ENCODE assay signal across 15 cellular contexts in genomic region chr3:102036015-102036414, GRCh38.
DNase-seq lines count a peak whose midpoint lies in the region; ATAC-seq, FAIRE-seq and TF ChIP-seq lines count a peak whose summit lies in the region.
"Had no signal": no experiment of that assay in that cellular context is flagged by ENCODE, and none has a peak within 500 bp of the region (broad histone marks: within the 10 kb centered on the region; RNA-seq: fewer than 3 reads in every experiment).

No MANE protein-coding gene starts in this region.

- H3K79me2 ChIP-seq in GM12878 (ENCODE audit: control insufficient read depth, insufficient read depth, low read length) (no peaks in the 10 kb centered on the region), HepG2 (ENCODE audit: insufficient read depth, low read length) (no peaks in the 10 kb centered on the region)

- CTCF ChIA-PET in GM12878 (lab: Yijun Ruan, JAX) = interaction anchor here (1.0 to 2.7 kb wide), 2 partner anchors 189 to 227 kb away, joined by 3 to 19 read pairs; no protein-coding TSS in a partner anchor
- CTCF ChIA-PET in HepG2 (lab: Yijun Ruan, JAX; ENCODE audit: low intra/inter-chr PET ratio, low total read pairs) = no interaction called here

- in situ Hi-C loops in GM12878 (cut with MboI) (no loop called here), HepG2 (cut with HindIII; ENCODE audit: extremely low pct_ligation_motif_present, low pct_unique_long_range_greater_than_20kb) (no loop called here), HAP-1 (cut with MboI; ENCODE audit: low sequenced_read_pairs) (no loop called here)

- H3K9ac ChIP-seq in GM12878 (ENCODE audit: control insufficient read depth, insufficient read depth, low read length) (no peak overlapping the region), HepG2 (ENCODE audit: insufficient read depth, low read depth, low read length) (no peak overlapping the region)
- H3K9ac ChIP-seq: BLaER1 treated with 17β-estradiol and CSF1 and Interleukin-3, amounts not matched to agents 10 nM and 100 nM had no signal

- H3K4me3 ChIP-seq in GM12878 (no peak overlapping the region), HepG2 (replicated peaks in 1 of 3; ENCODE audit: insufficient read depth in 1 of 3, low read depth in 2 of 3, low read length in 3 of 3) (no peak overlapping the region), HAP-1 (no peak overlapping the region)
- H3K4me3 ChIP-seq: BLaER1 treated with 17β-estradiol and CSF1 and Interleukin-3, amounts not matched to agents 10 nM and 100 nM; skin epidermis had no signal

- TF ChIP-seq CTCF in GM12878 (IDR thresholded peaks at IDR 0.05 in 2 of 3, conservative IDR thresholded peaks at IDR 0.05 in 1 of 3; ENCODE audit: control insufficient read depth in 2 of 3, extremely low read depth in 1 of 3, insufficient read depth in 1 of 3, low read depth in 3 of 3, low read length in 3 of 3) (no peak), HepG2 (CRISPR knock-in tag; IDR thresholded peaks at IDR 0.05) (no peak)

- H3K4me1 ChIP-seq in GM12878 (ENCODE audit: control insufficient read depth, insufficient read depth, low read length) (peaks cover 52% of the 10 kb centered on the region), HepG2 (ENCODE audit: insufficient read depth, low read length) (no peaks in the 10 kb centered on the region), HAP-1 (no peaks in the 10 kb centered on the region)

- SMC1A ChIA-PET in GM12878 (lab: Charles Lee; ENCODE audit: uncharacterized antibody, unreplicated experiment) = interaction anchor here (0.9 to 10.4 kb wide), 23 partner anchors 11 to 222 kb away, joined by 3 to 145 read pairs (median 5); no protein-coding TSS in a partner anchor

- 0 out of 4 replicates have a peak, but pooled peaks of 1 of the 2 experiments have one; percentile 28 for TF ChIP-seq EP300 in GM12878 (IDR thresholded peaks at IDR 0.05; ENCODE audit: borderline replicate concordance in 1 of 2, control insufficient read depth in 1 of 2, low read depth in 2 of 2, low read length in 2 of 2)
- TF ChIP-seq EP300 in HepG2 (IDR thresholded peaks at IDR 0.05; ENCODE audit: low read depth in 2 of 2, low read length in 2 of 2) = no peak
- no peak for TF ChIP-seq EP300 in HepG2 (CRISPR knock-in tag; IDR thresholded peaks at IDR 0.05; ENCODE audit: borderline replicate concordance)

- peak; percentile 58 for DNase-seq in GM12878 (ENCODE audit: low read depth, low spot score)
- no peak for DNase-seq in AML-193 (lab: John Stamatoyannopoulos, UW)
- DNase-seq in posterior cingulate gyrus = no peak
- DNase-seq in HepG2 (ENCODE audit: low spot score) = no peak
- DNase-seq in HAP-1 (ENCODE audit: low spot score in 2 of 2) = no peak
- DNase-seq: activated CD8-positive, alpha-beta memory T cell treated with anti-CD3 and anti-CD28 coated beads for 24 hours; activated naive CD8-positive, alpha-beta T cell treated with anti-CD3 and anti-CD28 coated beads, Interleukin-2, amount 10 ng/mL, durations not matched to agents 7 days and 5 days; foreskin fibroblast; GDM1; NCI-H1436 had no signal

- FAIRE-seq in GM12878 (lab: Jason Lieb, UNC) (peak; percentile 66), HepG2 (lab: Jason Lieb, UNC) (no peak)

- peak; percentile 44 for ATAC-seq in GM18861 (IDR thresholded peaks at IDR 0.05; ENCODE audit: unreplicated experiment)
- ATAC-seq in GM21619 (IDR thresholded peaks at IDR 0.05; ENCODE audit: unreplicated experiment) = peak; percentile 43
- ATAC-seq in HG03442 (IDR thresholded peaks at IDR 0.05; ENCODE audit: unreplicated experiment) = peak; percentile 32
- ATAC-seq in GM12878 = peak; percentile 59
- ATAC-seq in HepG2 = no peak

- H3K36me3 ChIP-seq in GM12878 (ENCODE audit: control insufficient read depth in 2 of 2, insufficient read depth in 2 of 2, low read length in 1 of 2) (no peaks in the 10 kb centered on the region), HepG2 (replicated peaks in 1 of 2; ENCODE audit: control insufficient read depth in 1 of 2, insufficient read depth in 2 of 2, low read length in 2 of 2) (no peaks in the 10 kb centered on the region), HAP-1 (replicated peaks) (no peaks in the 10 kb centered on the region)
- H3K36me3 ChIP-seq: BLaER1 treated with 17β-estradiol and CSF1 and Interleukin-3, amounts not matched to agents 10 nM and 100 nM had no signal

- BruUV-seq in GM12878 (replicated peaks; lab: Mats Ljungman, UMichigan) (no TSS peak), HepG2 (replicated peaks; lab: Mats Ljungman, UMichigan) (no TSS peak)

- H3K4me2 ChIP-seq in GM12878 (ENCODE audit: control insufficient read depth, insufficient read depth) (peak overlapping the region; percentile 31; the same call in 1 of the 2 replicates), HepG2 (ENCODE audit: low read depth, low read length) (no peak overlapping the region)

- no peaks in the 10 kb centered on the region for H3K27me3 ChIP-seq in GM12878 (replicated peaks in 1 of 2; ENCODE audit: control insufficient read depth in 2 of 2, insufficient read depth in 2 of 2, low read length in 1 of 2)
- H3K27me3 ChIP-seq in HepG2 (ENCODE audit: control insufficient read depth in 1 of 2, insufficient read depth in 2 of 2, low read length in 2 of 2) = no peaks in the 10 kb centered on the region
- H3K27me3 ChIP-seq in HAP-1 (ENCODE audit: low read depth) = no peaks in the 10 kb centered on the region
- H3K27me3 ChIP-seq: BLaER1 treated with 17β-estradiol and CSF1 and Interleukin-3, amounts not matched to agents 10 nM and 100 nM had no signal

- peak overlapping the region; percentile 47; the same call in 1 of the 2 replicates for H3K27ac ChIP-seq in GM12878 (ENCODE audit: control insufficient read depth, insufficient read depth)
- no peak overlapping the region for H3K27ac ChIP-seq in HepG2 (ENCODE audit: extremely low read length, insufficient read depth, low read length)
- H3K27ac ChIP-seq: skin epidermis had no signal

- H2AFZ ChIP-seq in GM12878 (ENCODE audit: control insufficient read depth, low read depth, low read length) (no peak overlapping the region), HepG2 (ENCODE audit: low read length) (no peak overlapping the region)

- H3K9me3 ChIP-seq in GM12878 (replicated peaks; ENCODE audit: control insufficient read depth, insufficient read depth, low read length) (peaks cover 6% of the 10 kb centered on the region; the same call in 2 of the 3 replicates), HepG2 (ENCODE audit: low read length) (no peaks in the 10 kb centered on the region), HAP-1 (no peaks in the 10 kb centered on the region)

- RAD21 ChIA-PET in GM12878 (lab: Charles Lee; ENCODE audit: unreplicated experiment) = interaction anchor here (0.7 to 5.3 kb wide), 16 partner anchors 11 to 221 kb away, joined by 3 to 148 read pairs (median 8); partner anchors contain the start of gene NFKBIZ

- POLR2A ChIA-PET in GM12878 (lab: Charles Lee) = interaction anchor here (1.1 to 4.3 kb wide), 3 partner anchors 21 to 197 kb away, joined by 4 to 37 read pairs (median 25); no protein-coding TSS in a partner anchor
- POLR2A ChIA-PET in HepG2 (lab: Yijun Ruan, JAX) = no interaction called here

- intact Hi-C loops in GM12878 (cut with micrococcal nuclease; ENCODE audit: unreplicated experiment) (loop anchor here (2.0 to 5.0 kb wide), 3 partner anchors 47 to 224 kb away; no protein-coding TSS in a partner anchor), posterior cingulate gyrus (cut with DNase I) (no loop called here), HepG2 (cut with micrococcal nuclease; ENCODE audit: unreplicated experiment) (no loop called here)

- TF ChIP-seq POLR2A in GM12878 (IDR thresholded peaks at IDR 0.05; ENCODE audit: low read depth, low read length) (no peak), HepG2 (IDR thresholded peaks at IDR 0.05; ENCODE audit: insufficient read depth in 1 of 2, low read depth in 2 of 2, low read length in 2 of 2) (no peak)

- no peak for TF ChIP-seq RAD21 in GM12878 (IDR thresholded peaks at IDR 0.05; ENCODE audit: insufficient read depth, low read depth, low read length)
- no peak for TF ChIP-seq RAD21 in HepG2 (CRISPR knock-in tag; IDR thresholded peaks at IDR 0.05)

- 87% methylated on average over 2 of the region's 2 CpGs for WGBS in GM12878 (ENCODE audit: insufficient coverage, insufficient replicate concordance, low lambda C conversion rate, missing lambda C conversion rate)
- 0% methylated on average over 2 of the region's 2 CpGs for WGBS in HepG2 (ENCODE audit: low lambda C conversion rate)

- H4K20me1 ChIP-seq in GM12878 (ENCODE audit: control insufficient read depth, insufficient read depth) (no peaks in the 10 kb centered on the region), HepG2 (ENCODE audit: insufficient read depth, low read length) (no peaks in the 10 kb centered on the region)
- H4K20me1 ChIP-seq: BLaER1 treated with 17β-estradiol and CSF1 and Interleukin-3, amounts not matched to agents 10 nM and 100 nM had no signal

TF ChIP-seq in GM12878, 131 proteins besides CTCF, POLR2A, EP300 and RAD21 (continues in another document):
- 0 out of 2 replicates have a peak, but pooled peaks have one; percentile 14 for TF ChIP-seq NFIC (IDR thresholded peaks at IDR 0.05; ENCODE audit: low read depth, low read length)
- peak; percentile 46 to 59; a peak in 3 of 4 replicates for TF ChIP-seq IKZF2 (IDR thresholded peaks at IDR 0.05)
- peak; percentile 29; the same call in 1 of the 2 replicates for TF ChIP-seq MTA2 (IDR thresholded peaks at IDR 0.05; ENCODE audit: low read depth)
- no peak for TF ChIP-seq USF2 (IDR thresholded peaks at IDR 0.05; ENCODE audit: borderline replicate concordance, low read depth, low read length)

TF ChIP-seq in HepG2, 621 proteins besides CTCF, POLR2A, EP300 and RAD21 (continues in another document):
- TF ChIP-seq TAF1 (CRISPR knock-in tag; IDR thresholded peaks at IDR 0.05) = no peak
- TF ChIP-seq MED13 (CRISPR knock-in tag; IDR thresholded peaks at IDR 0.05) = no peak
- TF ChIP-seq, protein P1, sequence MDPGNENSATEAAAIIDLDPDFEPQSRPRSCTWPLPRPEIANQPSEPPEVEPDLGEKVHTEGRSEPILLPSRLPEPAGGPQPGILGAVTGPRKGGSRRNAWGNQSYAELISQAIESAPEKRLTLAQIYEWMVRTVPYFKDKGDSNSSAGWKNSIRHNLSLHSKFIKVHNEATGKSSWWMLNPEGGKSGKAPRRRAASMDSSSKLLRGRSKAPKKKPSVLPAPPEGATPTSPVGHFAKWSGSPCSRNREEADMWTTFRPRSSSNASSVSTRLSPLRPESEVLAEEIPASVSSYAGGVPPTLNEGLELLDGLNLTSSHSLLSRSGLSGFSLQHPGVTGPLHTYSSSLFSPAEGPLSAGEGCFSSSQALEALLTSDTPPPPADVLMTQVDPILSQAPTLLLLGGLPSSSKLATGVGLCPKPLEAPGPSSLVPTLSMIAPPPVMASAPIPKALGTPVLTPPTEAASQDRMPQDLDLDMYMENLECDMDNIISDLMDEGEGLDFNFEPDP (CRISPR knock-in tag; conservative IDR thresholded peaks at IDR 0.05) = no peak
- no peak for TF ChIP-seq ZBTB1 (CRISPR knock-in tag; IDR thresholded peaks at IDR 0.05; ENCODE audit: borderline replicate concordance)
